Comparison of ENCODE assay signal across 8 cellular contexts in genomic region chr10:63236113-63236935, GRCh38.
A peak's percentile ranks its signal among the peaks of the same experiment; 100 is the strongest.
DNase-seq lines count a peak whose midpoint lies in the region; ATAC-seq and TF ChIP-seq lines count a peak whose summit lies in the region.

No MANE protein-coding gene starts in this region.

- peaks cover 45% of the 10 kb centered on the region for H3K79me2 ChIP-seq in mesendoderm (ENCODE audit: control insufficient read depth, insufficient read depth, low read length)

- no peak overlapping the region for H3K9ac ChIP-seq in mesendoderm (ENCODE audit: low read length)

- H3K23ac ChIP-seq in mesendoderm (ENCODE audit: low read length) = no peak overlapping the region

- peaks cover 5% of the 10 kb centered on the region for H3K9me3 Mint-ChIP-seq in activated naive CD4-positive, alpha-beta T cell treated with anti-CD3 and anti-CD28 coated beads, Interleukin-2, amount 50 U/mL, for 24 hours
- no peaks in the 10 kb centered on the region for H3K9me3 Mint-ChIP-seq in MCF 10A (ENCODE audit: unreplicated experiment)

- intact Hi-C loops in MCF 10A (cut with micrococcal nuclease) = loop anchor here (2.0 kb wide), 1 partner anchor 30 kb away; no protein-coding TSS in a partner anchor

- H2BK5ac ChIP-seq in mesendoderm (ENCODE audit: low read length) = no peak overlapping the region

- no peaks in the 10 kb centered on the region for H3K27me3 Mint-ChIP-seq in activated naive CD4-positive, alpha-beta T cell treated with anti-CD3 and anti-CD28 coated beads, Interleukin-2, amount 50 U/mL, for 24 hours
- H3K27me3 Mint-ChIP-seq in MCF 10A (ENCODE audit: insufficient read depth, unreplicated experiment) = no peaks in the 10 kb centered on the region

- H4K5ac ChIP-seq in mesendoderm (ENCODE audit: low read length) = no peak overlapping the region

- H3K79me1 ChIP-seq in mesendoderm (ENCODE audit: low read length) = no peaks in the 10 kb centered on the region

- H3K4me3 Mint-ChIP-seq in activated naive CD4-positive, alpha-beta T cell treated with anti-CD3 and anti-CD28 coated beads, Interleukin-2, amount 50 U/mL, for 24 hours = peak overlapping the region; percentile 77
- peak overlapping the region; percentile 19 for H3K4me3 Mint-ChIP-seq in MCF 10A (ENCODE audit: unreplicated experiment)

- no peaks in the 10 kb centered on the region for H3K36me3 ChIP-seq in mesendoderm (ENCODE audit: control insufficient read depth, insufficient read depth, low read length)

- H2BK120ac ChIP-seq in mesendoderm (ENCODE audit: low read depth, low read length) = no peak overlapping the region

- H3K4ac ChIP-seq in mesendoderm (ENCODE audit: low read depth, low read length) = no peak overlapping the region

- no peak overlapping the region for H2AK5ac ChIP-seq in mesendoderm (ENCODE audit: low read length)

- H3K4me3 ChIP-seq in mesendoderm (ENCODE audit: low read length) = no peak overlapping the region

- POLR2A ChIA-PET in MCF 10A (lab: Yijun Ruan, JAX) = interaction anchor here (0.6 to 3.8 kb wide), 16 partner anchors 10 to 476 kb away, joined by 3 to 61 read pairs (median 8); partner anchors contain the start of genes JMJD1C and REEP3

- no peaks in the 10 kb centered on the region for H3K27me3 ChIP-seq in mesendoderm (ENCODE audit: insufficient read depth, low read length, poor library complexity)

- peaks cover 72% of the 10 kb centered on the region for H3K4me1 Mint-ChIP-seq in activated naive CD4-positive, alpha-beta T cell treated with anti-CD3 and anti-CD28 coated beads, Interleukin-2, amount 50 U/mL, for 24 hours
- H3K4me1 Mint-ChIP-seq in MCF 10A (ENCODE audit: insufficient read depth, unreplicated experiment) = peaks cover 24% of the 10 kb centered on the region

- H3K27ac ChIP-seq in mesendoderm (ENCODE audit: low read depth, low read length) = no peak overlapping the region

- no peak overlapping the region for H4K8ac ChIP-seq in mesendoderm (ENCODE audit: low read depth, low read length)

- H3K27ac Mint-ChIP-seq in activated naive CD4-positive, alpha-beta T cell treated with anti-CD3 and anti-CD28 coated beads, Interleukin-2, amount 50 U/mL, for 24 hours = peak overlapping the region; percentile 86
- peak overlapping the region; percentile 64 for H3K27ac Mint-ChIP-seq in MCF 10A (ENCODE audit: low read depth, unreplicated experiment)

- no peak overlapping the region for H2BK15ac ChIP-seq in mesendoderm (replicated peaks; ENCODE audit: low read depth)

- no peak for DNase-seq in activated naive CD4-positive, alpha-beta T cell treated with Interleukin-2 at 50 U/mL for 16 hours
- DNase-seq in NCI-H226 (peak; percentile 81), MCF 10A (ENCODE audit: unreplicated experiment) (peak; percentile 85), mesendoderm (peak; percentile 41), iPS-NIHi7 (ENCODE audit: extremely low spot score) (no peak), retina (no peak)

- TF ChIP-seq CTCF in MCF 10A (IDR thresholded peaks at IDR 0.05; ENCODE audit: unreplicated experiment) = no peak

- H3K4me1 ChIP-seq in mesendoderm (ENCODE audit: control insufficient read depth, low read depth, low read length) = no peaks in the 10 kb centered on the region

- H3K18ac ChIP-seq in mesendoderm (ENCODE audit: low read length) = no peak overlapping the region

- H3K4me2 ChIP-seq in mesendoderm (ENCODE audit: low read length) = no peak overlapping the region

- ATAC-seq in HG02840 (IDR thresholded peaks at IDR 0.05; ENCODE audit: low FRiP score, unreplicated experiment) = peak; percentile 88

- no peak overlapping the region for H3K56ac ChIP-seq in mesendoderm (ENCODE audit: low read length)

- WGBS in mesendoderm (ENCODE audit: extremely low coverage, insufficient coverage, low lambda C conversion rate) = 100% methylated on average over 1 of the region's 2 CpGs

- H3K36me3 Mint-ChIP-seq in activated naive CD4-positive, alpha-beta T cell treated with anti-CD3 and anti-CD28 coated beads, Interleukin-2, amount 50 U/mL, for 24 hours = peaks cover 9% of the 10 kb centered on the region
- peaks cover 15% of the 10 kb centered on the region for H3K36me3 Mint-ChIP-seq in MCF 10A (ENCODE audit: insufficient read depth, unreplicated experiment)

- no TSS peak for BruUV-seq in MCF 10A (replicated peaks; lab: Mats Ljungman, UMichigan)

- CTCF ChIA-PET in MCF 10A (lab: Yijun Ruan, JAX) = interaction anchor here (0.6 kb wide), 3 partner anchors 49 to 397 kb away, joined by 3 to 5 read pairs (median 3); no protein-coding TSS in a partner anchor

Comparison
In these comparisons a context has a peak if more than half of its experiments do, and no peak if none do; other contexts are left out.
1. DNase-seq: peak in NCI-H226 (single experiment), MCF 10A (single experiment) and mesendoderm (single experiment); none in activated naive CD4-positive, alpha-beta T cell treated with Interleukin-2 at 50 U/mL for 16 hours (single experiment), iPS-NIHi7 (single experiment) and retina (single experiment).